7 cellular contexts compared by ENCODE assay signal in genomic region chr6:10411131-10411914, GRCh38. TPM values are rescaled to one million over a fixed set of nuclear protein-coding genes. Genes with fewer than 3 reads are reported as not detected.
DNase-seq lines count a peak whose midpoint lies in the region; ATAC-seq, FAIRE-seq and TF ChIP-seq lines count a peak whose summit lies in the region.

No MANE protein-coding gene starts in this region.

- TF ChIP-seq POLR2A in GM12892 (IDR thresholded peaks at IDR 0.05; ENCODE audit: low read depth, low read length), result no peak

- H3K9me3 ChIP-seq in RWPE2 (ENCODE audit: severe bottlenecking), result no peaks in the 10 kb centered on the region

- H3K4me1 ChIP-seq in RWPE2 (ENCODE audit: insufficient read depth, poor library complexity, severe bottlenecking), result peaks cover 16% of the 10 kb centered on the region

- H3K27me3 ChIP-seq in H7 (ENCODE audit: control insufficient read depth, insufficient read depth, low read length) (peaks cover 98% of the 10 kb centered on the region), RWPE2 (ENCODE audit: insufficient read depth, poor library complexity, severe bottlenecking) (no peaks in the 10 kb centered on the region)

- H3K4me3 ChIP-seq in H7 (ENCODE audit: insufficient read depth, low read depth, low read length), result peak overlapping the region; percentile 27; the same call in 1 of the 2 replicates
- peak overlapping the region; percentile 58 for H3K4me3 ChIP-seq in RWPE2 (ENCODE audit: severe bottlenecking)
- peak overlapping the region; percentile 72 for H3K4me3 ChIP-seq in fibroblast of villous mesenchyme (ENCODE audit: low read depth, low read length)

- TF ChIP-seq CTCF in RWPE2 (IDR thresholded peaks at IDR 0.05; ENCODE audit: poor library complexity, severe bottlenecking) (no peak), fibroblast of villous mesenchyme (IDR thresholded peaks at IDR 0.05; ENCODE audit: insufficient read depth, low read depth, low read length) (no peak)

- H3K36me3 ChIP-seq in H7 (replicated peaks; ENCODE audit: control insufficient read depth, insufficient read depth, low read length) (no peaks in the 10 kb centered on the region), RWPE2 (ENCODE audit: low read depth) (peaks cover 68% of the 10 kb centered on the region)

- ATAC-seq in RWPE2 (ENCODE audit: low read depth), result no peak

- no peak for FAIRE-seq in GM12892 (lab: Jason Lieb, UNC)

- peak overlapping the region; percentile 91 for H3K27ac ChIP-seq in RWPE2 (ENCODE audit: poor library complexity, severe bottlenecking)

- DNase-seq in H7 (peak; percentile 80), RWPE2 (ENCODE audit: low spot score) (no peak), fibroblast of villous mesenchyme (ENCODE audit: low read depth) (peak; percentile 7), retina (peak; percentile 70), GM12892 (ENCODE audit: insufficient read length) (no peak), KG1 (lab: John Stamatoyannopoulos, UW) (no peak)
- no peak for DNase-seq in activated CD8-positive, alpha-beta memory T cell treated with anti-CD3 and anti-CD28 coated beads, Interleukin-2, amount 50 U/mL, for 48 hours

RNA-seq across cellular contexts. Expression of gene TFAP2A, which starts 3.6 kb away (rescaled TPM):
- total RNA-seq in H7 (2014; rRNA removed; shearing (Covaris generic)), result not detected in 2 replicates
- 2.6 and 13.8 TPM in 2 replicates for total RNA-seq in fibroblast of villous mesenchyme
- polyA plus RNA-seq in GM12892 (2012; ENCODE audit: missing spikeins), result 1.5 TPM

Comparison
In these comparisons a context has a peak if more than half of its experiments do, and no peak if none do; other contexts are left out.
1. DNase-seq: peak in H7 (single experiment), fibroblast of villous mesenchyme (single experiment) and retina (single experiment); none in RWPE2 (single experiment), GM12892 (single experiment), KG1 (single experiment) and activated CD8-positive, alpha-beta memory T cell treated with anti-CD3 and anti-CD28 coated beads, Interleukin-2, amount 50 U/mL, for 48 hours (single experiment).
2. Peak in every context shown above with its lines, with median percentiles within 50 percentile points of each other: H3K4me3 ChIP-seq.